ENCODE assay signal across 8 cellular contexts in genomic region chr19:38250821-38251563, GRCh38. TPM values are rescaled to one million over a fixed set of nuclear protein-coding genes. Genes with fewer than 3 reads are reported as not detected.
DNase-seq lines count a peak whose midpoint lies in the region; ATAC-seq and TF ChIP-seq lines count a peak whose summit lies in the region.

No MANE protein-coding gene starts in this region.

- peak; percentile 80 for DNase-seq in colonic mucosa
- peak in 1 of 2 donors; percentile 83 for DNase-seq in left lung
- no peak for DNase-seq in smooth muscle cell (lab: John Stamatoyannopoulos, UW; ENCODE audit: unreplicated experiment)
- DNase-seq in NCI-H1105 (lab: John Stamatoyannopoulos, UW), result no peak

- no peak for TF ChIP-seq RAD21 in Ishikawa (IDR thresholded peaks at IDR 0.05; ENCODE audit: low read depth)

- no peaks in the 10 kb centered on the region for H3K79me2 ChIP-seq in smooth muscle cell (ENCODE audit: low read depth)

- no peaks in the 10 kb centered on the region for H4K20me1 ChIP-seq in smooth muscle cell (ENCODE audit: low read depth)

- no peaks in the 10 kb centered on the region for H3K36me3 ChIP-seq in colonic mucosa
- no peaks in the 10 kb centered on the region for H3K36me3 ChIP-seq in left lung
- H3K36me3 ChIP-seq in smooth muscle cell (ENCODE audit: low read depth), result no peaks in the 10 kb centered on the region

- no peak for TF ChIP-seq EP300 in Ishikawa (IDR thresholded peaks at IDR 0.05; ENCODE audit: borderline replicate concordance)

- H3K4me3 ChIP-seq in colonic mucosa (no peak overlapping the region), left lung (peak overlapping the region in 1 of 2 donors; percentile 33), smooth muscle cell (peak overlapping the region; percentile 10)

- ATAC-seq in left lung (peak; percentile 51), GM19328 (IDR thresholded peaks at IDR 0.05; ENCODE audit: unreplicated experiment) (no peak), GM21576 (IDR thresholded peaks at IDR 0.05; ENCODE audit: unreplicated experiment) (no peak), HG02763 (IDR thresholded peaks at IDR 0.05; ENCODE audit: unreplicated experiment) (no peak)

- intact Hi-C loops in colonic mucosa (cut with DNase I) (no loop called here), left lung (cut with DNase I) (no loop called here)

- 49% methylated on average over 18 of the region's 18 CpGs for WGBS in smooth muscle cell (ENCODE audit: low lambda C conversion rate)

- H3K9ac ChIP-seq in colonic mucosa (ENCODE audit: low read depth in 2 of 2, low read length in 2 of 2) (peak overlapping the region; percentile 19 to 33), smooth muscle cell (ENCODE audit: low read depth) (peak overlapping the region; percentile 22)

- TF ChIP-seq CTCF in colonic mucosa (IDR thresholded peaks at IDR 0.05) (no peak), left lung (IDR thresholded peaks at IDR 0.05) (no peak), smooth muscle cell (IDR thresholded peaks at IDR 0.05; ENCODE audit: borderline replicate concordance, insufficient read depth, poor library complexity, severe bottlenecking) (no peak)

- H3K27ac ChIP-seq in colonic mucosa (peak overlapping the region; percentile 68), left lung (peak overlapping the region; percentile 55 to 69), smooth muscle cell (ENCODE audit: low read depth) (peak overlapping the region; percentile 31)

- peaks cover 3% of the 10 kb centered on the region for H3F3A ChIP-seq in smooth muscle cell (ENCODE audit: low read depth)

- H3K4me1 ChIP-seq in colonic mucosa, result no peaks in the 10 kb centered on the region
- H3K4me1 ChIP-seq in left lung, result peaks cover 2 to 29% of the 10 kb centered on the region in 2 donors
- peaks cover 27% of the 10 kb centered on the region for H3K4me1 ChIP-seq in smooth muscle cell (ENCODE audit: low read depth)

- peak overlapping the region; percentile 75 for H3K4me2 ChIP-seq in smooth muscle cell

- no peaks in the 10 kb centered on the region for H3K9me3 ChIP-seq in colonic mucosa
- no peaks in the 10 kb centered on the region for H3K9me3 ChIP-seq in left lung
- no peaks in the 10 kb centered on the region for H3K9me3 ChIP-seq in smooth muscle cell (replicated peaks; ENCODE audit: low read depth)

- H2AFZ ChIP-seq in smooth muscle cell (ENCODE audit: low read depth), result peak overlapping the region; percentile 77

- H3K27me3 ChIP-seq in colonic mucosa, result peaks cover 5% of the 10 kb centered on the region
- H3K27me3 ChIP-seq in left lung, result peaks cover 3 to 24% of the 10 kb centered on the region in 2 donors
- H3K27me3 ChIP-seq in smooth muscle cell (ENCODE audit: low read depth), result no peaks in the 10 kb centered on the region

TF ChIP-seq in Ishikawa, 13 proteins besides CTCF, POLR2A, EP300 and RAD21:
- TF ChIP-seq REST (IDR thresholded peaks at IDR 0.05; ENCODE audit: low read depth), result no peak
- 0 out of 2 replicates have a peak, but pooled peaks have one; percentile 26 for TF ChIP-seq NFIC (IDR thresholded peaks at IDR 0.05)
- TF ChIP-seq CREB1 (IDR thresholded peaks at IDR 0.05; ENCODE audit: low read depth), result no peak
- no peak for TF ChIP-seq TAF1 (IDR thresholded peaks at IDR 0.05; ENCODE audit: low read depth)

RNA-seq across cellular contexts. Expression of gene PPP1R14A, which starts 5.2 kb away (rescaled TPM):
- total RNA-seq in colonic mucosa (10 to 100 TPM; 11.0 to 27.8 TPM), left lung (10 to 100 TPM; 40.2 to 91.3 TPM), smooth muscle cell (4.0 and 8.1 TPM in 2 replicates)
- 88.4 and 89.7 TPM in 2 replicates for polyA plus RNA-seq in smooth muscle cell

RNA-seq across cellular contexts. Expression of gene SPINT2, which starts 13.4 kb away (rescaled TPM):
- total RNA-seq in colonic mucosa, result 100 to 1,000 TPM; 790 to 935 TPM
- 100 to 1,000 TPM; 206 to 317 TPM for total RNA-seq in left lung
- total RNA-seq in smooth muscle cell, result 153 and 157 TPM in 2 replicates
- 201 and 453 TPM in 2 replicates for polyA plus RNA-seq in smooth muscle cell

RNA-seq across cellular contexts. Expression of gene DPF1, which starts 27.0 kb away (rescaled TPM):
- total RNA-seq in colonic mucosa, result not detected
- total RNA-seq in left lung, result under 1 TPM; 0.39 to 0.79 TPM
- 0.27 TPM in 1 of 2 replicates, not detected in the other for total RNA-seq in smooth muscle cell
- 2.4 and 3.1 TPM in 2 replicates for polyA plus RNA-seq in smooth muscle cell

RNA-seq across cellular contexts. Expression of gene C19orf33, which starts 53.1 kb away (rescaled TPM):
- 100 to 1,000 TPM; 111 to 159 TPM for total RNA-seq in colonic mucosa
- total RNA-seq in left lung, result 100 to 1,000 TPM in 1 of 2 donors, 10 to 100 TPM in 1; 63.2 to 120 TPM
- total RNA-seq in smooth muscle cell, result 97.5 and 136 TPM in 2 replicates
- polyA plus RNA-seq in smooth muscle cell, result 22.1 and 96.5 TPM in 2 replicates
